In genomic region chr15:91950054-91950453, GRCh38 we compare ENCODE assay signal across 30 cellular contexts.
DNase-seq lines count a peak whose midpoint lies in the region; ATAC-seq and TF ChIP-seq lines count a peak whose summit lies in the region.
"Had no signal": no experiment of that assay in that cellular context is flagged by ENCODE, and none has a peak within 500 bp of the region (broad histone marks: within the 10 kb centered on the region; RNA-seq: fewer than 3 reads in every experiment).

No MANE protein-coding gene starts in this region.

- no peaks in the 10 kb centered on the region for H3K27me3 ChIP-seq in GM23338 (ENCODE audit: insufficient read depth)
- H3K27me3 ChIP-seq: colonic mucosa, gastroesophageal sphincter, tibial nerve had no signal

- ATAC-seq in GM23338: peak; percentile 5; the same call in 2 of the 3 replicates
- no peak for ATAC-seq in stimulated activated effector memory CD8-positive, alpha-beta T cell treated with anti-CD3 and anti-CD28 coated beads, Interleukin-12 subunit alpha, Interleukin-12 subunit beta, amount 100 ng/mL, for 72 hours
- ATAC-seq: gastroesophageal sphincter, HepG2, PC-3 had no signal

- H3K27me3 Mint-ChIP-seq in GM23338 (ENCODE audit: insufficient read depth, low read depth, poor library complexity): peaks cover 20% of the 10 kb centered on the region
- H3K27me3 Mint-ChIP-seq: CD4-positive, CD25-positive, alpha-beta regulatory T cell had no signal

- H3K36me3 Mint-ChIP-seq in GM23338 (ENCODE audit: low read depth): no peaks in the 10 kb centered on the region
- H3K36me3 Mint-ChIP-seq in stimulated activated effector memory CD8-positive, alpha-beta T cell treated with anti-CD3 and anti-CD28 coated beads, Interleukin-12 subunit alpha, Interleukin-12 subunit beta, amount 100 ng/mL, for 72 hours: no peaks in the 10 kb centered on the region
- H3K36me3 Mint-ChIP-seq: CD4-positive, CD25-positive, alpha-beta regulatory T cell; mesothelial cell of epicardium; naive B cell had no signal

- no peaks in the 10 kb centered on the region for H3K36me3 ChIP-seq in GM23338 (ENCODE audit: insufficient read depth)
- H3K36me3 ChIP-seq: colonic mucosa, gastroesophageal sphincter, left ventricle myocardium inferior, tibial nerve, WERI-Rb-1 had no signal

- DNase-seq in GM23338 (ENCODE audit: low spot score) (no peak), RWPE1 (ENCODE audit: low spot score) (no peak), epithelial cell of prostate (ENCODE audit: low read depth, low spot score) (no peak), pons (ENCODE audit: low spot score) (no peak), ureter (ENCODE audit: low spot score) (no peak), epidermal melanocyte (ENCODE audit: insufficient read length, low spot score) (no peak)
- no peak for DNase-seq in stimulated activated effector memory CD8-positive, alpha-beta T cell treated with anti-CD3 and anti-CD28 coated beads, Interleukin-12 subunit alpha, Interleukin-12 subunit beta, amount 100 ng/mL, for 72 hours (ENCODE audit: low spot score in 2 of 2)
- DNase-seq: activated naive CD4-positive, alpha-beta T cell treated with anti-CD3 and anti-CD28 coated beads, Interleukin-2, amount 50 U/mL, for 16 hours; CD4-positive, CD25-positive, alpha-beta regulatory T cell; colonic mucosa; DMS 273 treated with DMSO at 0.1 percent for 48 hours; effector memory CD4-positive, alpha-beta T cell; HFFc6; hypothalamus; left ventricle myocardium inferior; naive B cell; NCI-H1048; NCI-H1694 treated with DMSO at 0.1 percent for 48 hours; NCI-H524 treated with DMSO at 0.1 percent for 48 hours; nucleus accumbens; PC-3; SHP77 treated with DMSO at 0.1 percent for 48 hours; small intestine; WERI-Rb-1 had no signal

- no peak overlapping the region for H3K4me3 Mint-ChIP-seq in GM23338
- no peak overlapping the region for H3K4me3 Mint-ChIP-seq in stimulated activated effector memory CD8-positive, alpha-beta T cell treated with anti-CD3 and anti-CD28 coated beads, Interleukin-12 subunit alpha, Interleukin-12 subunit beta, amount 100 ng/mL, for 72 hours
- H3K4me3 Mint-ChIP-seq: activated T-helper 1 cell treated with anti-CD3 and anti-CD28 coated beads, Interleukin-12 subunit alpha, Interleukin-12 subunit beta, Interleukin-2, Interleukin-4 antibody, amounts not matched to agents 30 ng/mL and 10 ng/mL and 1 ng/mL, durations not matched to agents 14 hours and 24 hours and 36 hours; HFFc6; mesothelial cell of epicardium; naive B cell had no signal

- H2AFZ ChIP-seq in GM23338: no peak overlapping the region

- no peaks in the 10 kb centered on the region for H3K9me2 ChIP-seq in GM23338 (ENCODE audit: insufficient read depth)

- H3K27ac Mint-ChIP-seq in GM23338: 0 out of 2 replicates have a peak overlapping the region, but pooled peaks have one; percentile 1
- peak overlapping the region; percentile 66 for H3K27ac Mint-ChIP-seq in stimulated activated effector memory CD8-positive, alpha-beta T cell treated with anti-CD3 and anti-CD28 coated beads, Interleukin-12 subunit alpha, Interleukin-12 subunit beta, amount 100 ng/mL, for 72 hours
- H3K27ac Mint-ChIP-seq: activated T-helper 1 cell treated with anti-CD3 and anti-CD28 coated beads, Interleukin-12 subunit alpha, Interleukin-12 subunit beta, Interleukin-2, Interleukin-4 antibody, amounts not matched to agents 30 ng/mL and 10 ng/mL and 1 ng/mL, durations not matched to agents 14 hours and 24 hours and 36 hours; HFFc6; mesothelial cell of epicardium; naive B cell had no signal

- 0 out of 3 replicates have a peak, but pooled peaks cover 2% of the 10 kb centered on the region for H3K9me3 Mint-ChIP-seq in GM23338
- no peaks in the 10 kb centered on the region for H3K9me3 Mint-ChIP-seq in stimulated activated effector memory CD8-positive, alpha-beta T cell treated with anti-CD3 and anti-CD28 coated beads, Interleukin-12 subunit alpha, Interleukin-12 subunit beta, amount 100 ng/mL, for 72 hours
- H3K9me3 Mint-ChIP-seq: activated T-helper 1 cell treated with anti-CD3 and anti-CD28 coated beads, Interleukin-12 subunit alpha, Interleukin-12 subunit beta, Interleukin-2, Interleukin-4 antibody, amounts not matched to agents 30 ng/mL and 10 ng/mL and 1 ng/mL, durations not matched to agents 14 hours and 24 hours and 36 hours; CD4-positive, CD25-positive, alpha-beta regulatory T cell; HFFc6; mesothelial cell of epicardium had no signal

- no peaks in the 10 kb centered on the region for H3F3A ChIP-seq in GM23338 (replicated peaks; ENCODE audit: low read depth)

- TF ChIP-seq CTCF in GM23338 (conservative IDR thresholded peaks at IDR 0.05; ENCODE audit: low read depth in 2 of 2) (no peak), RWPE1 (conservative IDR thresholded peaks at IDR 0.05; ENCODE audit: low read depth) (no peak)

- H4K20me1 ChIP-seq in GM23338 (replicated peaks; ENCODE audit: insufficient read depth): no peaks in the 10 kb centered on the region

- no peak overlapping the region for H3K4me3 ChIP-seq in GM23338
- H3K4me3 ChIP-seq: colonic mucosa, gastroesophageal sphincter, left ventricle myocardium inferior, tibial nerve had no signal

- peaks cover 55% of the 10 kb centered on the region for H3K4me1 Mint-ChIP-seq in GM23338
- H3K4me1 Mint-ChIP-seq in stimulated activated effector memory CD8-positive, alpha-beta T cell treated with anti-CD3 and anti-CD28 coated beads, Interleukin-12 subunit alpha, Interleukin-12 subunit beta, amount 100 ng/mL, for 72 hours: peaks cover 99% of the 10 kb centered on the region

- peaks cover 38% of the 10 kb centered on the region for H3K4me1 ChIP-seq in GM23338 (ENCODE audit: insufficient read depth)

- POLR2A ChIA-PET in RWPE1 (lab: Yijun Ruan, JAX; ENCODE audit: low non-redundant PET): no interaction called here

- peak overlapping the region; percentile 46; the same call in 1 of the 2 replicates for H3K4me2 ChIP-seq in GM23338

- 0 out of 2 replicates have a peak overlapping the region, but pooled peaks have one; percentile 26 for H3K27ac ChIP-seq in GM23338 (ENCODE audit: low read depth)
- peak overlapping the region; percentile 94 for H3K27ac ChIP-seq in RWPE1
- peak overlapping the region; percentile 71 for H3K27ac ChIP-seq in epithelial cell of prostate
- H3K27ac ChIP-seq: colonic mucosa, gastroesophageal sphincter, HL-60, tibial nerve, WERI-Rb-1 had no signal

- H3K79me2 ChIP-seq in GM23338 (replicated peaks; ENCODE audit: insufficient read depth): peaks cover 56% of the 10 kb centered on the region

- CTCF ChIA-PET in RWPE1 (lab: Yijun Ruan, JAX): interaction anchor here (1.4 kb wide), 1 partner anchor 42 kb away, joined by 3 read pairs; no protein-coding TSS in a partner anchor

TF ChIP-seq in GM23338, 12 proteins besides CTCF, POLR2A, EP300 and RAD21 (continues in another document):
- no peak for TF ChIP-seq CREB1 (CRISPR knock-in tag; IDR thresholded peaks at IDR 0.05; ENCODE audit: low read depth)
- no peak for TF ChIP-seq ZNF114 (CRISPR knock-in tag; IDR thresholded peaks at IDR 0.05)
- no peak for TF ChIP-seq POLR2AphosphoS5 (IDR thresholded peaks at IDR 0.05; ENCODE audit: low read depth)
- no peak for TF ChIP-seq ZNF331 (CRISPR knock-in tag; IDR thresholded peaks at IDR 0.05; ENCODE audit: low read depth)
- no peak for TF ChIP-seq JUNB (IDR thresholded peaks at IDR 0.05; ENCODE audit: unreplicated experiment)
- no peak for TF ChIP-seq EZH2phosphoT487 (IDR thresholded peaks at IDR 0.05; ENCODE audit: unreplicated experiment)
- no peak for TF ChIP-seq ETS1 (IDR thresholded peaks at IDR 0.05)

Comparison
In these comparisons a context has a peak if more than half of its experiments do, and no peak if none do; other contexts are left out.
1. H3K27ac ChIP-seq: peak in every context shown above with its lines; median percentile 94 in RWPE1; 71 in epithelial cell of prostate; 26 in GM23338.